ENCODE assay signal across 9 cellular contexts in genomic region chr9:115590016-115590415, GRCh38.
A peak's percentile ranks its signal among the peaks of the same experiment; 100 is the strongest.
DNase-seq lines count a peak whose midpoint lies in the region; ATAC-seq and TF ChIP-seq lines count a peak whose summit lies in the region.
"Had no signal": no experiment of that assay in that cellular context is flagged by ENCODE, and none has a peak within 500 bp of the region (broad histone marks: within the 10 kb centered on the region; RNA-seq: fewer than 3 reads in every experiment).

No MANE protein-coding gene starts in this region.

- H3K4me3 Mint-ChIP-seq in stimulated activated naive B cell treated with anti-CD40 and anti-IgM and Interleukin-4, amounts not matched to agents 10 μg/mL and 1 μg/mL and 100 μg/mL, for 72 hours, result no peak overlapping the region
- H3K4me3 Mint-ChIP-seq: mesothelial cell of epicardium; stimulated activated naive CD8-positive, alpha-beta T cell treated with anti-CD3 and anti-CD28 coated beads, Interleukin-15, amount 100 ng/mL, for 72 hours had no signal

- H3K9ac ChIP-seq in SK-N-SH (peak overlapping the region; percentile 30; the same call in 1 of the 2 replicates), skeletal muscle satellite cell (ENCODE audit: low read depth, low read length) (peak overlapping the region; percentile 11)

- H3K36me3 ChIP-seq in SK-N-SH (replicated peaks in 1 of 2; ENCODE audit: control insufficient read depth in 1 of 2, insufficient read depth in 2 of 2, low read length in 1 of 2) (no peaks in the 10 kb centered on the region), skeletal muscle satellite cell (ENCODE audit: insufficient read depth, low read length) (no peaks in the 10 kb centered on the region)

- H3K27ac Mint-ChIP-seq in stimulated activated naive B cell treated with anti-CD40 and anti-IgM and Interleukin-4, amounts not matched to agents 10 μg/mL and 1 μg/mL and 100 μg/mL, for 72 hours, result no peak overlapping the region
- H3K27ac Mint-ChIP-seq: mesothelial cell of epicardium; stimulated activated naive CD8-positive, alpha-beta T cell treated with anti-CD3 and anti-CD28 coated beads, Interleukin-15, amount 100 ng/mL, for 72 hours had no signal

- H3K9me2 ChIP-seq in SK-N-SH, result no peaks in the 10 kb centered on the region

- peak; percentile 95 for DNase-seq in GM04504 (ENCODE audit: low read depth)
- DNase-seq in SK-N-SH, result no peak
- DNase-seq in fibroblast of the aortic adventitia (ENCODE audit: low read depth), result peak; percentile 99
- no peak for DNase-seq in stimulated activated naive B cell treated with anti-CD40 and anti-IgM and Interleukin-4, amounts not matched to agents 10 μg/mL and 1 μg/mL and 100 μg/mL, for 72 hours
- no peak for DNase-seq in GM19240 (ENCODE audit: insufficient read length, low spot score)
- no peak for DNase-seq in NCI-H82 treated with DMSO at 0.1 percent for 48 hours (lab: John Stamatoyannopoulos, UW; ENCODE audit: unreplicated experiment)
- DNase-seq: stimulated activated naive CD8-positive, alpha-beta T cell treated with anti-CD3 and anti-CD28 coated beads, Interleukin-15, amount 100 ng/mL, for 72 hours had no signal

- no peak overlapping the region for H2AFZ ChIP-seq in SK-N-SH (ENCODE audit: low read depth)

- H3K4me3 ChIP-seq in SK-N-SH (ENCODE audit: low read depth in 2 of 2, low read length in 1 of 2), result no peak overlapping the region
- H3K4me3 ChIP-seq in fibroblast of the aortic adventitia (ENCODE audit: low read depth, low read length), result no peak overlapping the region
- no peak overlapping the region for H3K4me3 ChIP-seq in skeletal muscle satellite cell (ENCODE audit: low read length)

- no peaks in the 10 kb centered on the region for H3K79me2 ChIP-seq in SK-N-SH (ENCODE audit: insufficient read depth)

- no peaks in the 10 kb centered on the region for H3K36me3 Mint-ChIP-seq in stimulated activated naive B cell treated with anti-CD40 and anti-IgM and Interleukin-4, amounts not matched to agents 10 μg/mL and 1 μg/mL and 100 μg/mL, for 72 hours
- H3K36me3 Mint-ChIP-seq: mesothelial cell of epicardium had no signal

- H3K27me3 Mint-ChIP-seq in stimulated activated naive B cell treated with anti-CD40 and anti-IgM and Interleukin-4, amounts not matched to agents 10 μg/mL and 1 μg/mL and 100 μg/mL, for 72 hours, result peaks cover 5 to 13% of the 10 kb centered on the region in 2 donors

- TF ChIP-seq CTCF in SK-N-SH (IDR thresholded peaks at IDR 0.05) (no peak), fibroblast of the aortic adventitia (IDR thresholded peaks at IDR 0.05; ENCODE audit: insufficient read depth, low read length) (no peak)

- POLR2A ChIA-PET in SK-N-SH (lab: Yijun Ruan, JAX), result no interaction called here

- H3K27me3 ChIP-seq in SK-N-SH (ENCODE audit: insufficient read depth), result no peaks in the 10 kb centered on the region
- H3K27me3 ChIP-seq in skeletal muscle satellite cell (ENCODE audit: control insufficient read depth, insufficient read depth, low read length), result no peaks in the 10 kb centered on the region

- H3K4me1 ChIP-seq in SK-N-SH (ENCODE audit: control insufficient read depth in 1 of 2, insufficient read depth in 2 of 2, low read depth in 1 of 2, low read length in 1 of 2) (peaks cover 12 to 26% of the 10 kb centered on the region in 2 experiments), skeletal muscle satellite cell (ENCODE audit: control insufficient read depth, insufficient read depth, low read length) (peaks cover 44% of the 10 kb centered on the region)

- H3K27ac ChIP-seq in SK-N-SH (ENCODE audit: low read depth in 2 of 2, low read length in 1 of 2), result peak overlapping the region; percentile 39 to 99; a peak in 3 of 4 replicates

- H4K20me1 ChIP-seq in SK-N-SH (ENCODE audit: insufficient read depth), result no peaks in the 10 kb centered on the region

- H3K4me1 Mint-ChIP-seq in stimulated activated naive B cell treated with anti-CD40 and anti-IgM and Interleukin-4, amounts not matched to agents 10 μg/mL and 1 μg/mL and 100 μg/mL, for 72 hours, result no peaks in the 10 kb centered on the region

- H3K9me3 Mint-ChIP-seq in stimulated activated naive B cell treated with anti-CD40 and anti-IgM and Interleukin-4, amounts not matched to agents 10 μg/mL and 1 μg/mL and 100 μg/mL, for 72 hours, result peaks cover 0 to 4% of the 10 kb centered on the region in 2 donors
- H3K9me3 Mint-ChIP-seq: stimulated activated naive CD8-positive, alpha-beta T cell treated with anti-CD3 and anti-CD28 coated beads, Interleukin-15, amount 100 ng/mL, for 72 hours had no signal

- TF ChIP-seq RAD21 in SK-N-SH (IDR thresholded peaks at IDR 0.05; ENCODE audit: low read length), result no peak

- CTCF ChIA-PET in SK-N-SH (lab: Yijun Ruan, JAX), result interaction anchor here (0.8 to 7.3 kb wide), 4 partner anchors 559 to 1072 kb away, joined by 3 to 100 read pairs (median 4); no protein-coding TSS in a partner anchor

- ATAC-seq in stimulated activated naive B cell treated with anti-CD40 and anti-IgM and Interleukin-4, amounts not matched to agents 10 μg/mL and 1 μg/mL and 100 μg/mL, for 72 hours (replicated peaks), result no peak
- ATAC-seq: stimulated activated naive CD8-positive, alpha-beta T cell treated with anti-CD3 and anti-CD28 coated beads, Interleukin-15, amount 100 ng/mL, for 72 hours had no signal

- peaks cover 38% of the 10 kb centered on the region for H3F3A ChIP-seq in SK-N-SH (replicated peaks; ENCODE audit: insufficient read depth)

- H3K9me3 ChIP-seq in SK-N-SH (no peaks in the 10 kb centered on the region), skeletal muscle satellite cell (replicated peaks; ENCODE audit: low read length) (no peaks in the 10 kb centered on the region)

- H3K4me2 ChIP-seq in SK-N-SH (no peak overlapping the region), skeletal muscle satellite cell (ENCODE audit: low read length) (peak overlapping the region; percentile 21)

- peak in 1 of 2 experiments; percentile 44; a peak in 1 of 4 replicates for TF ChIP-seq EP300 in SK-N-SH (IDR thresholded peaks at IDR 0.05; ENCODE audit: borderline replicate concordance in 1 of 2, low read depth in 1 of 2, low read length in 1 of 2)

TF ChIP-seq in SK-N-SH, 30 proteins besides CTCF, POLR2A, EP300 and RAD21:
- TF ChIP-seq TCF12 (IDR thresholded peaks at IDR 0.05), result peak; percentile 76
- no peak for TF ChIP-seq NRF1 (IDR thresholded peaks at IDR 0.05; ENCODE audit: low read depth, low read length)
- no peak for TF ChIP-seq SMC3 (IDR thresholded peaks at IDR 0.05; ENCODE audit: low read depth, low read length)
- peak; percentile 54; the same call in 1 of the 2 replicates for TF ChIP-seq PBX3 (IDR thresholded peaks at IDR 0.05)
- peak; percentile 88 for TF ChIP-seq NFIC (IDR thresholded peaks at IDR 0.05; ENCODE audit: borderline replicate concordance)
- no peak for TF ChIP-seq FOXJ3 (CRISPR knock-in tag; IDR thresholded peaks at IDR 0.05)
- TF ChIP-seq REST (IDR thresholded peaks at IDR 0.05; ENCODE audit: low read depth, low read length), result no peak
- no peak for TF ChIP-seq SIN3A (IDR thresholded peaks at IDR 0.05; ENCODE audit: borderline replicate concordance, low read depth, low read length)
- TF ChIP-seq RXRA (IDR thresholded peaks at IDR 0.05; ENCODE audit: borderline replicate concordance, low read depth), result peak; percentile 88
- TF ChIP-seq POLR2AphosphoS5 (IDR thresholded peaks at IDR 0.05; ENCODE audit: low read depth, low read length), result peak; percentile 26; the same call in 1 of the 2 replicates
- TF ChIP-seq FOSL2 (IDR thresholded peaks at IDR 0.05; ENCODE audit: borderline replicate concordance, low read depth), result peak; percentile 47; the same call in 1 of the 2 replicates
- TF ChIP-seq MEF2A (IDR thresholded peaks at IDR 0.05; ENCODE audit: borderline replicate concordance, low read depth), result 0 out of 2 replicates have a peak, but pooled peaks have one; percentile 15

Comparison
In these comparisons a context has a peak if more than half of its experiments do, and no peak if none do; other contexts are left out.
1. DNase-seq: peak in GM04504 (single experiment) and fibroblast of the aortic adventitia (single experiment); none in SK-N-SH (single experiment), stimulated activated naive B cell treated with anti-CD40 and anti-IgM and Interleukin-4, amounts not matched to agents 10 μg/mL and 1 μg/mL and 100 μg/mL, for 72 hours (single experiment), GM19240 (single experiment) and NCI-H82 treated with DMSO at 0.1 percent for 48 hours (single experiment).